ENCODE assay signal across 18 cellular contexts in the genomic region with DNA sequence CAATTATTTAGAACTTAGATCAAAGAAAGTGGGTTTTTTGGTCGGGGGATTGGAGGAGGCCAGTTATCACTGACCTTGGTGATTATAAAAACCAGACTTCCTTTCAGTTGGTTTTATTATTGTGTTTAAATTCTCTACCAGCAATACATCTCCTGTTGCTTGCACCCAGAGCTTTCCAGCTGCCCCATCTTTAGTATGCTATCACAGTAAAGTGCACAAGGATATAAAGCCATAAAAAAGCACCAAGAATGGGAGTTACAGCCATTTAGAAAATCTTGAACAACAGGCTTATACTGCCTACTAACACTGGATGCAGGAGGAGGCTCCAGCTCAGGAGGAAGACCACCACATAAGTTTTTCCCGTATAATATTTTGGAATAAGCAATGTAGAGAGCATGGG.
DNase-seq lines count a peak whose midpoint lies in the region; ATAC-seq and TF ChIP-seq lines count a peak whose summit lies in the region.
"Had no signal": no experiment of that assay in that cellular context is flagged by ENCODE, and none has a peak within 500 bp of the region (broad histone marks: within the 10 kb centered on the region; RNA-seq: fewer than 3 reads in every experiment).

No MANE protein-coding gene starts in this region.

- WGBS in thyroid gland, 2 donors, result 84 to 85% methylated on average over 2 of the region's 2 CpGs
- 84% methylated on average over 2 of the region's 2 CpGs for WGBS in right lobe of liver (ENCODE audit: insufficient coverage, low coverage, low lambda C conversion rate, missing lambda C conversion rate)

- TF ChIP-seq CTCF in VCaP (conservative IDR thresholded peaks at IDR 0.05) (no peak), mucosa of descending colon (IDR thresholded peaks at IDR 0.05) (no peak), thyroid gland (IDR thresholded peaks at IDR 0.05) (no peak), right lobe of liver (IDR thresholded peaks at IDR 0.05) (no peak)

- intact Hi-C loops in mucosa of descending colon (cut with DNase I, micrococcal nuclease), result no loop called here
- intact Hi-C loops in thyroid gland (cut with DNase I), result no loop called here
- intact Hi-C loops in right lobe of liver (cut with DNase I), result no loop called here

- no peak for TF ChIP-seq POLR2A in thyroid gland (IDR thresholded peaks at IDR 0.05)
- no peak for TF ChIP-seq POLR2A in right lobe of liver (IDR thresholded peaks at IDR 0.05)

- H3K4me3 ChIP-seq in mucosa of descending colon (no peak overlapping the region), thyroid gland (replicated peaks in 1 of 3) (no peak overlapping the region), right lobe of liver (no peak overlapping the region)
- H3K4me3 ChIP-seq: BLaER1 had no signal

- H3K36me3 ChIP-seq in mucosa of descending colon (ENCODE audit: low read depth), result no peaks in the 10 kb centered on the region
- H3K36me3 ChIP-seq in thyroid gland, result no peaks in the 10 kb centered on the region
- no peaks in the 10 kb centered on the region for H3K36me3 ChIP-seq in right lobe of liver
- H3K36me3 ChIP-seq: BE2C, BLaER1 had no signal

- no peaks in the 10 kb centered on the region for H3K9me3 ChIP-seq in mucosa of descending colon
- no peaks in the 10 kb centered on the region for H3K9me3 ChIP-seq in thyroid gland
- no peaks in the 10 kb centered on the region for H3K9me3 ChIP-seq in right lobe of liver
- H3K9me3 ChIP-seq: BE2C had no signal

- peaks cover 5% of the 10 kb centered on the region for H3K4me1 ChIP-seq in mucosa of descending colon (ENCODE audit: low read depth)
- H3K4me1 ChIP-seq in thyroid gland, result no peaks in the 10 kb centered on the region
- peaks cover 0 to 25% (median 4%) of the 10 kb centered on the region in 4 donors for H3K4me1 ChIP-seq in right lobe of liver
- H3K4me1 ChIP-seq: BE2C, BLaER1 had no signal

- H3K27me3 ChIP-seq in thyroid gland (no peaks in the 10 kb centered on the region), right lobe of liver (no peaks in the 10 kb centered on the region)
- H3K27me3 ChIP-seq: BE2C, BLaER1 had no signal

- ATAC-seq in mucosa of descending colon (peak; percentile 55), HG02642 (IDR thresholded peaks at IDR 0.05; ENCODE audit: poor library complexity, unreplicated experiment) (no peak), right lobe of liver (no peak)

- DNase-seq in mucosa of descending colon (no peak), thyroid gland (no peak), right lobe of liver (no peak)
- DNase-seq: 8988T; ACHN; BE2C; C1 segment of cervical spinal cord; CD4-positive, alpha-beta memory T cell; CD4-positive, CD25-positive, alpha-beta regulatory T cell; CD8-positive, alpha-beta memory T cell; DMS 273 treated with DMSO at 0.1 percent for 48 hours; DMS153; DMS53; DMS79; GF-D8 had no signal

- H3K27ac ChIP-seq in VCaP, result peak overlapping the region; percentile 83; the same call in 1 of the 2 replicates
- H3K27ac ChIP-seq in thyroid gland, result no peak overlapping the region
- H3K27ac ChIP-seq in right lobe of liver, result no peak overlapping the region
- H3K27ac ChIP-seq: BLaER1 had no signal
